ENCODE assay signal across 1 cellular context in the genomic region with DNA sequence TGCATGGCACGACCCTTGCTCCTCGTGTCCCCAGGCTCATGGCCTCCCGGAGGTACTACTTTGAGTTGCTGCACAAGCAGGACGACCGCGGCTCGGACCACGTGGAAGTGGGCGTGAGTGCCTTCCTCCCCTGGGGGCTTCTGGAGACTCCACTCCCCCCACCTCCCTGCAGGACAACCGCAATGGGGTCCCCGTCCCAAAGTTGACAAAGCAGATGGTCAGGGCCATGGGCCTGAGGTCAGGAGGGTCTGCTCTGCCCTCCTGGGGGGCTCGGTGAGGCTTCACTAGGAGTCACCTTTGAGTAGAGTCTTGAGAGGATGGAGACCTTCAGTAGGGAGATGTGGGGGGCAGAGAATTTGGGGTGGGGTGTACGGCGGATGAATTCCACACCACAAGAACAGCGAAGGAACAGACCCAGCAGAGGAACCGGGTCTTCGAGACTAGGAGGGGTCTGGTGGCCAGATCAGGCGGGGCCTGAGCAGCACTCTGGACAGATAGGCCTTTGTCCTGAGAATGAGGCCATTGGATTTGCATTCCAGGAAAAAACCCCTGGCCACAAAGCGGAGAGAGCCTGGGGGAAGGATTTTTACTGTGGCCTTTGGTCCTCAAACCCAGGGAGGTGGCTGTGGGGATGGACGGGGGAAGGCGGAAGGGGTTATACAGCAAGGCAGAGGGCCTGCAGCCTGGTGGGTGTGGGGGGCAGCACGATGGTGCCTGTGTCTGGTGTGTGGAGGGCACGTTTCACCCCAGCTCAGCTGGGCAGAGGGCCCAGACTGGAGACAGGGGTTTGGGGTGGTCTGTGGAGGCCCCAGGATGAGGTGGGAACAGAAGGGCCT.
TF ChIP-seq lines count a peak whose summit lies in the region.

No MANE protein-coding gene starts in this region.

TF ChIP-seq in HepG2, 621 proteins besides CTCF, POLR2A, EP300 and RAD21 (continued from another document and continues in another):
- no peak for TF ChIP-seq ZBTB8A (CRISPR knock-in tag; IDR thresholded peaks at IDR 0.05; ENCODE audit: borderline replicate concordance, low read depth)
- no peak for TF ChIP-seq PAX8 (CRISPR knock-in tag; IDR thresholded peaks at IDR 0.05; ENCODE audit: borderline replicate concordance)
- TF ChIP-seq, protein P1, sequence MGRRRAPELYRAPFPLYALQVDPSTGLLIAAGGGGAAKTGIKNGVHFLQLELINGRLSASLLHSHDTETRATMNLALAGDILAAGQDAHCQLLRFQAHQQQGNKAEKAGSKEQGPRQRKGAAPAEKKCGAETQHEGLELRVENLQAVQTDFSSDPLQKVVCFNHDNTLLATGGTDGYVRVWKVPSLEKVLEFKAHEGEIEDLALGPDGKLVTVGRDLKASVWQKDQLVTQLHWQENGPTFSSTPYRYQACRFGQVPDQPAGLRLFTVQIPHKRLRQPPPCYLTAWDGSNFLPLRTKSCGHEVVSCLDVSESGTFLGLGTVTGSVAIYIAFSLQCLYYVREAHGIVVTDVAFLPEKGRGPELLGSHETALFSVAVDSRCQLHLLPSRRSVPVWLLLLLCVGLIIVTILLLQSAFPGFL (CRISPR knock-in tag; IDR thresholded peaks at IDR 0.05), result no peak
- no peak for TF ChIP-seq MAZ (IDR thresholded peaks at IDR 0.05; ENCODE audit: borderline replicate concordance, low read depth, low read length)
- TF ChIP-seq MAZ (CRISPR knock-in tag; IDR thresholded peaks at IDR 0.05; ENCODE audit: low read depth), result 0 out of 2 replicates have a peak, but pooled peaks have one; percentile 34
- no peak for TF ChIP-seq ZNF430 (CRISPR knock-in tag; IDR thresholded peaks at IDR 0.05)
- 0 out of 2 replicates have a peak, but pooled peaks have one; percentile 41 for TF ChIP-seq SALL2 (CRISPR knock-in tag; IDR thresholded peaks at IDR 0.05)
- TF ChIP-seq ZSCAN31 (CRISPR knock-in tag; IDR thresholded peaks at IDR 0.05; ENCODE audit: low read depth), result no peak
- TF ChIP-seq ZNF468 (CRISPR knock-in tag; IDR thresholded peaks at IDR 0.05), result no peak
- peak; percentile 50; the same call in 1 of the 2 replicates for TF ChIP-seq MED1 (CRISPR knock-in tag; IDR thresholded peaks at IDR 0.05)
- no peak for TF ChIP-seq ZUFSP (CRISPR knock-in tag; IDR thresholded peaks at IDR 0.05; ENCODE audit: borderline replicate concordance)
- TF ChIP-seq, protein P2, sequence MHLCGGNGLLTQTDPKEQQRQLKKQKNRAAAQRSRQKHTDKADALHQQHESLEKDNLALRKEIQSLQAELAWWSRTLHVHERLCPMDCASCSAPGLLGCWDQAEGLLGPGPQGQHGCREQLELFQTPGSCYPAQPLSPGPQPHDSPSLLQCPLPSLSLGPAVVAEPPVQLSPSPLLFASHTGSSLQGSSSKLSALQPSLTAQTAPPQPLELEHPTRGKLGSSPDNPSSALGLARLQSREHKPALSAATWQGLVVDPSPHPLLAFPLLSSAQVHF (CRISPR knock-in tag; IDR thresholded peaks at IDR 0.05), result no peak
- 0 out of 2 replicates have a peak, but pooled peaks have one; percentile 38 for TF ChIP-seq ZSCAN22 (CRISPR knock-in tag; IDR thresholded peaks at IDR 0.05)
- TF ChIP-seq HNRNPLL (IDR thresholded peaks at IDR 0.05; ENCODE audit: low read depth, low read length, poor library complexity, severe bottlenecking), result no peak
- TF ChIP-seq AFF4 (CRISPR knock-in tag; IDR thresholded peaks at IDR 0.05), result no peak
- no peak; the same call in 1 of the 2 replicates for TF ChIP-seq ZNF609 (CRISPR knock-in tag; IDR thresholded peaks at IDR 0.05; ENCODE audit: borderline replicate concordance)
- no peak for TF ChIP-seq U2AF1 (optimal IDR thresholded peaks at IDR 0.05; ENCODE audit: low read depth, low read length)
- no peak for TF ChIP-seq SYNCRIP (IDR thresholded peaks at IDR 0.05; ENCODE audit: insufficient read depth, low read depth, low read length)
- no peak for TF ChIP-seq FLYWCH1 (CRISPR knock-in tag; IDR thresholded peaks at IDR 0.05)
- no peak for TF ChIP-seq ZNF777 (CRISPR knock-in tag; IDR thresholded peaks at IDR 0.05)
- no peak for TF ChIP-seq HOXA9 (CRISPR knock-in tag; IDR thresholded peaks at IDR 0.05; ENCODE audit: borderline replicate concordance)
- TF ChIP-seq, protein P3, sequence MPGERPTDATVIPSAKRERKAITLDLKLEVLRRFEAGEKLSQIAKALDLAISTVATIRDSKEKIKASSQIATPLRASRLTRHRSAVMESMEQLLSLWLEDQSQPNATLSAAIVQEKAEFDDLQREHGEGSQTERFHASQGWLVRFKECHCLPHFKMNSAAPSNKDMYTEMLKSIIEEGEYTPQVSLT (CRISPR knock-in tag; IDR thresholded peaks at IDR 0.05; ENCODE audit: borderline replicate concordance, low read depth), result no peak
- TF ChIP-seq, protein P4, sequence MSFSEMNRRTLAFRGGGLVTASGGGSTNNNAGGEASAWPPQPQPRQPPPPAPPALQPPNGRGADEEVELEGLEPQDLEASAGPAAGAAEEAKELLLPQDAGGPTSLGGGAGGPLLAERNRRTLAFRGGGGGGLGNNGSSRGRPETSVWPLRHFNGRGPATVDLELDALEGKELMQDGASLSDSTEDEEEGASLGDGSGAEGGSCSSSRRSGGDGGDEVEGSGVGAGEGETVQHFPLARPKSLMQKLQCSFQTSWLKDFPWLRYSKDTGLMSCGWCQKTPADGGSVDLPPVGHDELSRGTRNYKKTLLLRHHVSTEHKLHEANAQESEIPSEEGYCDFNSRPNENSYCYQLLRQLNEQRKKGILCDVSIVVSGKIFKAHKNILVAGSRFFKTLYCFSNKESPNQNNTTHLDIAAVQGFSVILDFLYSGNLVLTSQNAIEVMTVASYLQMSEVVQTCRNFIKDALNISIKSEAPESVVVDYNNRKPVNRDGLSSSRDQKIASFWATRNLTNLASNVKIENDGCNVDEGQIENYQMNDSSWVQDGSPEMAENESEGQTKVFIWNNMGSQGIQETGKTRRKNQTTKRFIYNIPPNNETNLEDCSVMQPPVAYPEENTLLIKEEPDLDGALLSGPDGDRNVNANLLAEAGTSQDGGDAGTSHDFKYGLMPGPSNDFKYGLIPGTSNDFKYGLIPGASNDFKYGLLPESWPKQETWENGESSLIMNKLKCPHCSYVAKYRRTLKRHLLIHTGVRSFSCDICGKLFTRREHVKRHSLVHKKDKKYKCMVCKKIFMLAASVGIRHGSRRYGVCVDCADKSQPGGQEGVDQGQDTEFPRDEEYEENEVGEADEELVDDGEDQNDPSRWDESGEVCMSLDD (CRISPR knock-in tag; IDR thresholded peaks at IDR 0.05; ENCODE audit: borderline replicate concordance), result 0 out of 2 replicates have a peak, but pooled peaks have one; percentile 33
- TF ChIP-seq ZNF800 (CRISPR knock-in tag; IDR thresholded peaks at IDR 0.05), result no peak
- no peak for TF ChIP-seq NFAT5 (CRISPR knock-in tag; IDR thresholded peaks at IDR 0.05)
